8 cellular contexts compared by ENCODE assay signal in genomic region chr20:20452254-20452676, GRCh38.
DNase-seq lines count a peak whose midpoint lies in the region; ATAC-seq lines count a peak whose summit lies in the region.

No MANE protein-coding gene starts in this region.

- POLR2A ChIA-PET in T-cell (lab: Charles Lee) = no interaction called here

- H3K36me3 ChIP-seq in CD4-positive, CD25-positive, alpha-beta regulatory T cell (ENCODE audit: control insufficient read depth, insufficient read depth, low read length) = no peaks in the 10 kb centered on the region

- H3K4me3 ChIP-seq in CD4-positive, CD25-positive, alpha-beta regulatory T cell (ENCODE audit: low read depth, low read length) = peak overlapping the region; percentile 69
- peak overlapping the region; percentile 17; the same call in 1 of the 2 replicates for H3K4me3 ChIP-seq in iPS-18c (ENCODE audit: insufficient read depth, low read depth, low read length)

- H3K4me3 Mint-ChIP-seq in CD4-positive, CD25-positive, alpha-beta regulatory T cell = peak overlapping the region; percentile 62 to 84 (median 84)
- H3K4me3 Mint-ChIP-seq in T-cell = peak overlapping the region; percentile 47 to 72 (median 59)

- no peaks in the 10 kb centered on the region for H3K9me3 Mint-ChIP-seq in CD4-positive, CD25-positive, alpha-beta regulatory T cell
- no peaks in the 10 kb centered on the region for H3K9me3 Mint-ChIP-seq in T-cell

- peak overlapping the region in 2 of 3 donors; percentile 44 to 78 for H3K27ac Mint-ChIP-seq in CD4-positive, CD25-positive, alpha-beta regulatory T cell
- peak overlapping the region; percentile 11 to 56 for H3K27ac Mint-ChIP-seq in T-cell

- peaks cover 29% of the 10 kb centered on the region for H3K36me3 Mint-ChIP-seq in CD4-positive, CD25-positive, alpha-beta regulatory T cell
- peaks cover 37% of the 10 kb centered on the region for H3K36me3 Mint-ChIP-seq in T-cell

- no peaks in the 10 kb centered on the region for H3K27me3 ChIP-seq in CD4-positive, CD25-positive, alpha-beta regulatory T cell (ENCODE audit: control insufficient read depth, insufficient read depth, low read length)

- peak; percentile 16 to 81 (median 45) for DNase-seq in CD4-positive, CD25-positive, alpha-beta regulatory T cell
- DNase-seq in T-cell (peak; percentile 16 to 61 (median 38)), astrocyte of the hippocampus (ENCODE audit: low read depth, low spot score) (peak; percentile 71), SKM-1 (lab: John Stamatoyannopoulos, UW; ENCODE audit: unreplicated experiment) (no peak)
- DNase-seq in stimulated activated CD4-positive, alpha-beta T cell treated with anti-CD3 and anti-CD28 coated beads, Interleukin-15, amount 100 ng/mL, for 48 hours (ENCODE audit: low read depth in 2 of 2) = peak; percentile 57 to 70

- H3K9me3 ChIP-seq in CD4-positive, CD25-positive, alpha-beta regulatory T cell (ENCODE audit: control insufficient read depth in 2 of 2, low read length in 2 of 2) = no peaks in the 10 kb centered on the region
- no peaks in the 10 kb centered on the region for H3K9me3 ChIP-seq in iPS-18c (ENCODE audit: control insufficient read depth, insufficient read depth, low read length)

- CTCF ChIA-PET in T-cell (lab: Charles Lee) = interaction anchor here in 1 of 2 donors (0.6 kb wide), 1 partner anchor 891 kb away, joined by 4 read pairs; no protein-coding TSS in a partner anchor

- no peak overlapping the region for H3K27ac ChIP-seq in CD4-positive, CD25-positive, alpha-beta regulatory T cell (ENCODE audit: insufficient read depth, low read length, poor library complexity, severe bottlenecking)

- peak; percentile 92 to 95 for ATAC-seq in CD4-positive, CD25-positive, alpha-beta regulatory T cell (ENCODE audit: low read depth in 2 of 2)
- peak; percentile 94 for ATAC-seq in GM19397 (IDR thresholded peaks at IDR 0.05; ENCODE audit: unreplicated experiment)
- ATAC-seq in HG03460 (IDR thresholded peaks at IDR 0.05; ENCODE audit: unreplicated experiment) = peak; percentile 90
- ATAC-seq in T-cell (replicated peaks in 1 of 4) = peak; percentile 82 to 97 (median 94)

- no peaks in the 10 kb centered on the region for H3K27me3 Mint-ChIP-seq in CD4-positive, CD25-positive, alpha-beta regulatory T cell
- no peaks in the 10 kb centered on the region for H3K27me3 Mint-ChIP-seq in T-cell

- peaks cover 16% of the 10 kb centered on the region for H3K4me1 ChIP-seq in CD4-positive, CD25-positive, alpha-beta regulatory T cell (ENCODE audit: control insufficient read depth, insufficient read depth, low read length, poor library complexity, severe bottlenecking)

- H3K4me1 Mint-ChIP-seq in CD4-positive, CD25-positive, alpha-beta regulatory T cell = peaks cover 16 to 30% (median 23%) of the 10 kb centered on the region in 4 donors
- peaks cover 25 to 27% (median 26%) of the 10 kb centered on the region in 3 donors for H3K4me1 Mint-ChIP-seq in T-cell
